8 cellular contexts compared by ENCODE assay signal in genomic region chr11:63813563-63814382, GRCh38. TPM values are rescaled to one million over a fixed set of nuclear protein-coding genes. Genes with fewer than 3 reads are reported as not detected.
DNase-seq lines count a peak whose midpoint lies in the region; ATAC-seq and TF ChIP-seq lines count a peak whose summit lies in the region.

No MANE protein-coding gene starts in this region.

- H3K4me3 ChIP-seq in SK-N-MC (peak overlapping the region; percentile 94), astrocyte of the spinal cord (ENCODE audit: low read depth, low read length) (peak overlapping the region; percentile 89)

- TF ChIP-seq CTCF in astrocyte of the spinal cord (IDR thresholded peaks at IDR 0.05; ENCODE audit: low read depth, low read length): no peak

- H3K36me3 ChIP-seq in SK-N-MC (ENCODE audit: insufficient read depth, low read length): peaks cover 33% of the 10 kb centered on the region

- H3K27ac ChIP-seq in SK-N-MC: no peak overlapping the region

- ATAC-seq in GM19452 (IDR thresholded peaks at IDR 0.05; ENCODE audit: unreplicated experiment) (peak; percentile 39), HG03520 (IDR thresholded peaks at IDR 0.05; ENCODE audit: unreplicated experiment) (peak; percentile 41)

- in situ Hi-C loops in astrocyte of the spinal cord (cut with HindIII; ENCODE audit: low sequenced_read_pairs): no loop called here

- DNase-seq in COR-L47 (lab: John Stamatoyannopoulos, UW) (peak; percentile 62), SK-N-MC (ENCODE audit: low read depth, low spot score) (no peak), astrocyte of the spinal cord (ENCODE audit: low read depth, low spot score) (peak; percentile 62), hippocampal formation (lab: John Stamatoyannopoulos, UW) (peak; percentile 8 to 53), retina (peak; percentile 83), occipital lobe (lab: John Stamatoyannopoulos, UW) (no peak)

- peak overlapping the region; percentile 84 for H3K9ac ChIP-seq in SK-N-MC (ENCODE audit: insufficient read length)

- no peaks in the 10 kb centered on the region for H3K9me3 ChIP-seq in SK-N-MC (ENCODE audit: low read depth, low read length)

RNA-seq across cellular contexts. Expression of gene SPINDOC, which starts 0.5 kb away (rescaled TPM):
- total RNA-seq in occipital lobe: 12.2 TPM

RNA-seq across cellular contexts. Expression of gene MARK2, which starts 25.1 kb away (rescaled TPM):
- 10.8 TPM for total RNA-seq in occipital lobe

RNA-seq across cellular contexts. Expression of gene ZFTA, which starts 45.2 kb away (rescaled TPM):
- total RNA-seq in occipital lobe: 90.3 TPM

Comparison
In these comparisons a context has a peak if more than half of its experiments do, and no peak if none do; other contexts are left out.
1. DNase-seq: peak in COR-L47 (single experiment), astrocyte of the spinal cord (single experiment), hippocampal formation (2 of 2) and retina (single experiment); none in SK-N-MC (single experiment) and occipital lobe (single experiment).